ENCODE assay signal across 27 cellular contexts in genomic region chr4:53716471-53717063, GRCh38.
A peak's percentile ranks its signal among the peaks of the same experiment; 100 is the strongest.
DNase-seq lines count a peak whose midpoint lies in the region; ATAC-seq, FAIRE-seq and TF ChIP-seq lines count a peak whose summit lies in the region.
"Had no signal": no experiment of that assay in that cellular context is flagged by ENCODE, and none has a peak within 500 bp of the region (broad histone marks: within the 10 kb centered on the region; RNA-seq: fewer than 3 reads in every experiment).

No MANE protein-coding gene starts in this region.

- TF ChIP-seq RAD21 in IMR-90 (IDR thresholded peaks at IDR 0.05; ENCODE audit: low read length), result no peak

- peak overlapping the region; percentile 70 for H2AK5ac ChIP-seq in IMR-90 (ENCODE audit: low read depth, low read length)

- peak overlapping the region; percentile 62 for H2BK120ac ChIP-seq in IMR-90 (ENCODE audit: low read depth, low read length)

- ATAC-seq in IMR-90 (ENCODE audit: low read depth), result peak; percentile 16
- no peak for ATAC-seq in pancreas
- ATAC-seq: activated naive CD8-positive, alpha-beta T cell treated with anti-CD3 and anti-CD28 coated beads, Interleukin-2, amount 50 U/mL, for 24 hours; activated T-cell treated with anti-CD3 and anti-CD28 coated beads, Interleukin-2, amount 50 U/mL, for 4 hours; GM23338 had no signal

- H2AFZ ChIP-seq in IMR-90 (replicated peaks; ENCODE audit: low read length, poor library complexity), result no peak overlapping the region
- H2AFZ ChIP-seq in neural progenitor cell (replicated peaks), result no peak overlapping the region
- H2AFZ ChIP-seq: GM23338, parathyroid adenoma had no signal

- DNase-seq in IMR-90 (no peak), coronary artery (ENCODE audit: low spot score) (no peak), tibial artery (no peak), pancreas (no peak), hepatic stellate cell (ENCODE audit: low spot score) (no peak), neural progenitor cell (ENCODE audit: low spot score) (no peak), DMS53 (lab: John Stamatoyannopoulos, UW) (no peak)
- DNase-seq: activated CD4-positive, alpha-beta T cell treated with anti-CD3 and anti-CD28 coated beads, Interleukin-2, amount 10 ng/mL, durations not matched to agents 24 days and 14 days; activated naive CD8-positive, alpha-beta T cell treated with anti-CD3 and anti-CD28 coated beads, Interleukin-2, amount 50 U/mL, for 24 hours; activated T-cell treated with anti-CD3 and anti-CD28 coated beads, Interleukin-2, amount 50 U/mL, for 4 hours; CD4-positive, alpha-beta T cell; effector memory CD4-positive, alpha-beta T cell; gastrocnemius medialis; NCI-H187; NCI-H69; Peyer's patch; SIG-M5; stimulated activated CD4-positive, alpha-beta T cell treated with anti-CD3 and anti-CD28 coated beads, Interleukin-4, amount 100 ng/mL, for 4 hours; T-helper 9 cell had no signal

- POLR2A ChIA-PET in IMR-90 (lab: Charles Lee; ENCODE audit: unreplicated experiment), result interaction anchor here (0.6 kb wide), 1 partner anchor 61 kb away, joined by 4 read pairs; no protein-coding TSS in a partner anchor

- no peak for FAIRE-seq in pancreas (lab: Jason Lieb, UNC)
- FAIRE-seq: GM12891 had no signal

- H3K4me1 ChIP-seq in IMR-90 (ENCODE audit: control insufficient read depth, insufficient read depth, low read length) (peaks cover 26% of the 10 kb centered on the region), mucosa of rectum (ENCODE audit: control insufficient read depth in 2 of 2, insufficient read depth in 2 of 2, low read length in 2 of 2) (no peaks in the 10 kb centered on the region), tibial artery (peaks cover 0 to 40% (median 5%) of the 10 kb centered on the region in 4 donors), pancreas (no peaks in the 10 kb centered on the region), neural progenitor cell (no peaks in the 10 kb centered on the region)
- H3K4me1 ChIP-seq: parathyroid adenoma, Peyer's patch, right atrium auricular region had no signal

- in situ Hi-C loops in IMR-90 (cut with MboI; ENCODE audit: low sequenced_read_pairs), result loop anchor here (25.0 kb wide), 1 partner anchor 529 kb away; no protein-coding TSS in a partner anchor

- no peak overlapping the region for H3K4me3 Mint-ChIP-seq in neural progenitor cell
- H3K4me3 Mint-ChIP-seq: activated CD4-positive, alpha-beta T cell treated with anti-CD3 and anti-CD28 coated beads, Interleukin-2, amount 10 ng/mL, durations not matched to agents 24 days and 14 days; activated naive CD8-positive, alpha-beta T cell treated with anti-CD3 and anti-CD28 coated beads, Interleukin-2, amount 50 U/mL, for 24 hours; activated T-cell treated with anti-CD3 and anti-CD28 coated beads, Interleukin-2, amount 50 U/mL, for 4 hours; CD4-positive, alpha-beta T cell; GM23338; nephron; stimulated activated memory B cell treated with anti-CD40 and anti-IgM and Interleukin-4, amounts not matched to agents 10 μg/mL and 1 μg/mL and 100 μg/mL, for 72 hours had no signal

- H4K20me1 ChIP-seq in IMR-90 (ENCODE audit: insufficient read depth, low read length), result no peaks in the 10 kb centered on the region
- no peaks in the 10 kb centered on the region for H4K20me1 ChIP-seq in neural progenitor cell (ENCODE audit: low read depth)

- peak overlapping the region; percentile 83 for H2BK5ac ChIP-seq in IMR-90 (ENCODE audit: low read depth, low read length, poor library complexity, severe bottlenecking)

- no peaks in the 10 kb centered on the region for H3K79me2 ChIP-seq in neural progenitor cell (ENCODE audit: low read depth)
- H3K79me2 ChIP-seq: parathyroid adenoma had no signal

- H3K36me3 ChIP-seq in IMR-90 (ENCODE audit: control insufficient read depth, insufficient read depth, low read length), result no peaks in the 10 kb centered on the region
- H3K36me3 ChIP-seq in mucosa of rectum (ENCODE audit: control insufficient read depth in 2 of 2, insufficient read depth in 2 of 2, low read length in 2 of 2), result no peaks in the 10 kb centered on the region
- H3K36me3 ChIP-seq in tibial artery, result no peaks in the 10 kb centered on the region
- no peaks in the 10 kb centered on the region for H3K36me3 ChIP-seq in pancreas
- no peaks in the 10 kb centered on the region for H3K36me3 ChIP-seq in neural progenitor cell
- H3K36me3 ChIP-seq: gastrocnemius medialis, Peyer's patch, right atrium auricular region had no signal

- no peaks in the 10 kb centered on the region for H3F3A ChIP-seq in neural progenitor cell (ENCODE audit: low read depth)

- no peaks in the 10 kb centered on the region for H3K79me1 ChIP-seq in IMR-90 (ENCODE audit: low read depth in 1 of 2, low read length in 2 of 2)

- H3K27ac ChIP-seq in IMR-90 (ENCODE audit: insufficient read depth, low read length) (peak overlapping the region; percentile 35; the same call in 1 of the 2 replicates), coronary artery (peak overlapping the region; percentile 19 to 72), mucosa of rectum (ENCODE audit: low read depth in 2 of 2, low read length in 2 of 2) (peak overlapping the region; percentile 7 to 14), tibial artery (peak overlapping the region; percentile 42), pancreas (no peak overlapping the region), neural progenitor cell (no peak overlapping the region)
- H3K27ac ChIP-seq: HL-60, parathyroid adenoma had no signal

- H3K4me1 Mint-ChIP-seq in neural progenitor cell, result no peaks in the 10 kb centered on the region
- H3K4me1 Mint-ChIP-seq: activated CD4-positive, alpha-beta T cell treated with anti-CD3 and anti-CD28 coated beads, Interleukin-2, amount 10 ng/mL, durations not matched to agents 24 days and 14 days; activated naive CD8-positive, alpha-beta T cell treated with anti-CD3 and anti-CD28 coated beads, Interleukin-2, amount 50 U/mL, for 24 hours; stimulated activated memory B cell treated with anti-CD40 and anti-IgM and Interleukin-4, amounts not matched to agents 10 μg/mL and 1 μg/mL and 100 μg/mL, for 72 hours had no signal

- H3K4me2 ChIP-seq in IMR-90 (ENCODE audit: low read depth, low read length), result peak overlapping the region; percentile 13; the same call in 1 of the 2 replicates
- H3K4me2 ChIP-seq in neural progenitor cell, result no peak overlapping the region
- H3K4me2 ChIP-seq: GM23338 had no signal

- no peaks in the 10 kb centered on the region for H3K9me3 Mint-ChIP-seq in neural progenitor cell
- H3K9me3 Mint-ChIP-seq: activated CD4-positive, alpha-beta T cell treated with anti-CD3 and anti-CD28 coated beads, Interleukin-2, amount 10 ng/mL, durations not matched to agents 24 days and 14 days; activated naive CD8-positive, alpha-beta T cell treated with anti-CD3 and anti-CD28 coated beads, Interleukin-2, amount 50 U/mL, for 24 hours; activated T-cell treated with anti-CD3 and anti-CD28 coated beads, Interleukin-2, amount 50 U/mL, for 4 hours; CD4-positive, alpha-beta T cell; GM23338; nephron; stimulated activated memory B cell treated with anti-CD40 and anti-IgM and Interleukin-4, amounts not matched to agents 10 μg/mL and 1 μg/mL and 100 μg/mL, for 72 hours had no signal

- H2BK20ac ChIP-seq in IMR-90 (ENCODE audit: low read depth, low read length), result peak overlapping the region; percentile 73

- H4K91ac ChIP-seq in IMR-90 (ENCODE audit: insufficient read depth, low read depth, low read length), result peak overlapping the region; percentile 69

- H3K14ac ChIP-seq in IMR-90 (replicated peaks; ENCODE audit: low read depth, low read length), result peak overlapping the region; percentile 35

- peak overlapping the region; percentile 27 for H3K4ac ChIP-seq in IMR-90 (ENCODE audit: low read depth, low read length)

- 0 out of 2 replicates have a peak overlapping the region, but pooled peaks have one; percentile 44 for H3K56ac ChIP-seq in IMR-90 (ENCODE audit: extremely low read depth, insufficient read depth, low read length)

- peaks cover 9% of the 10 kb centered on the region for H3K9me1 ChIP-seq in IMR-90 (ENCODE audit: insufficient read depth, low read length)

- CTCF ChIA-PET in IMR-90 (lab: Yijun Ruan, JAX), result interaction anchor here (1.4 kb wide), 1 partner anchor 108 kb away, joined by 3 read pairs; no protein-coding TSS in a partner anchor

- no CpG with 5 or more reads among the region's 6 CpGs for WGBS in IMR-90 (ENCODE audit: extremely low coverage in 2 of 2, insufficient read length in 1 of 2), 2 experiments
- 76 to 80% methylated on average over 6 of the region's 6 CpGs for whole genome bisulfite sequencing in pancreas, 2 donors

- peak overlapping the region; percentile 82 for H3K18ac ChIP-seq in IMR-90 (ENCODE audit: low read depth, low read length)

- H3K4me3 ChIP-seq in IMR-90 (ENCODE audit: insufficient read depth, low read depth, low read length), result no peak overlapping the region
- H3K4me3 ChIP-seq in coronary artery, result no peak overlapping the region
- H3K4me3 ChIP-seq in mucosa of rectum (ENCODE audit: low read length in 2 of 2), result no peak overlapping the region
- no peak overlapping the region for H3K4me3 ChIP-seq in tibial artery
- no peak overlapping the region for H3K4me3 ChIP-seq in pancreas
- H3K4me3 ChIP-seq in neural progenitor cell, result no peak overlapping the region
- H3K4me3 ChIP-seq: gastrocnemius medialis, GM23338, Peyer's patch, right atrium auricular region had no signal

- intact Hi-C loops in IMR-90 (cut with micrococcal nuclease) (no loop called here), tibial artery (cut with DNase I; ENCODE audit: low total_unique reads) (no loop called here), pancreas (cut with DNase I) (no loop called here)

- TF ChIP-seq CTCF in IMR-90 (conservative IDR thresholded peaks at IDR 0.05; ENCODE audit: low read depth, low read length) (no peak), coronary artery (IDR thresholded peaks at IDR 0.05) (no peak), tibial artery (IDR thresholded peaks at IDR 0.05) (no peak), pancreas (IDR thresholded peaks at IDR 0.05) (no peak), neural progenitor cell (IDR thresholded peaks at IDR 0.05) (no peak)

- H3K9ac ChIP-seq in IMR-90 (ENCODE audit: low read depth, low read length), result no peak overlapping the region
- no peak overlapping the region for H3K9ac ChIP-seq in mucosa of rectum (ENCODE audit: low read depth in 1 of 2, low read length in 2 of 2)
- H3K9ac ChIP-seq in neural progenitor cell, result no peak overlapping the region
- H3K9ac ChIP-seq: parathyroid adenoma had no signal

- no peaks in the 10 kb centered on the region for H3K36me3 Mint-ChIP-seq in neural progenitor cell
- H3K36me3 Mint-ChIP-seq: stimulated activated memory B cell treated with anti-CD40 and anti-IgM and Interleukin-4, amounts not matched to agents 10 μg/mL and 1 μg/mL and 100 μg/mL, for 72 hours had no signal

- H4K5ac ChIP-seq in IMR-90 (ENCODE audit: low read depth, low read length), result peak overlapping the region; percentile 89

- H3K27me3 ChIP-seq in IMR-90 (ENCODE audit: control insufficient read depth, insufficient read depth, low read length) (no peaks in the 10 kb centered on the region), mucosa of rectum (ENCODE audit: control insufficient read depth in 2 of 2, insufficient read depth in 2 of 2, low read length in 2 of 2) (no peaks in the 10 kb centered on the region), tibial artery (no peaks in the 10 kb centered on the region), pancreas (no peaks in the 10 kb centered on the region), neural progenitor cell (no peaks in the 10 kb centered on the region)
- H3K27me3 ChIP-seq: gastrocnemius medialis, Peyer's patch, right atrium auricular region had no signal

- dilution Hi-C loops in IMR-90 (cut with HindIII; ENCODE audit: low sequenced_read_pairs, unreplicated experiment), result no loop called here

- H3K27ac Mint-ChIP-seq in neural progenitor cell, result no peak overlapping the region
- H3K27ac Mint-ChIP-seq: activated CD4-positive, alpha-beta T cell treated with anti-CD3 and anti-CD28 coated beads, Interleukin-2, amount 10 ng/mL, durations not matched to agents 24 days and 14 days; activated naive CD8-positive, alpha-beta T cell treated with anti-CD3 and anti-CD28 coated beads, Interleukin-2, amount 50 U/mL, for 24 hours; CD4-positive, alpha-beta T cell; GM23338; stimulated activated memory B cell treated with anti-CD40 and anti-IgM and Interleukin-4, amounts not matched to agents 10 μg/mL and 1 μg/mL and 100 μg/mL, for 72 hours had no signal

- H2BK15ac ChIP-seq in IMR-90 (ENCODE audit: low read depth, low read length), result peak overlapping the region; percentile 12; the same call in 2 of the 3 replicates

- no TSS peak for BruUV-seq in IMR-90 (replicated peaks; lab: Mats Ljungman, UMichigan)

- no peak for TF ChIP-seq POLR2A in IMR-90 (IDR thresholded peaks at IDR 0.05; ENCODE audit: low read depth, low read length)

- peak overlapping the region in 1 of 2 experiments; percentile 85; a peak in 3 of 4 replicates for H4K8ac ChIP-seq in IMR-90 (ENCODE audit: low read depth in 2 of 2, low read length in 2 of 2)

- H3K27me3 Mint-ChIP-seq in neural progenitor cell (ENCODE audit: insufficient read depth, low read depth), result peaks cover 4% of the 10 kb centered on the region
- H3K27me3 Mint-ChIP-seq: activated CD4-positive, alpha-beta T cell treated with anti-CD3 and anti-CD28 coated beads, Interleukin-2, amount 10 ng/mL, durations not matched to agents 24 days and 14 days had no signal

- H3K9me3 ChIP-seq in IMR-90 (ENCODE audit: control insufficient read depth, insufficient read depth, low read length), result no peaks in the 10 kb centered on the region
- H3K9me3 ChIP-seq in mucosa of rectum (ENCODE audit: control insufficient read depth in 2 of 2, low read length in 2 of 2), result no peaks in the 10 kb centered on the region
- no peaks in the 10 kb centered on the region for H3K9me3 ChIP-seq in tibial artery
- no peaks in the 10 kb centered on the region for H3K9me3 ChIP-seq in pancreas
- no peaks in the 10 kb centered on the region for H3K9me3 ChIP-seq in neural progenitor cell (ENCODE audit: low read depth)
- H3K9me3 ChIP-seq: gastrocnemius medialis, Peyer's patch, right atrium auricular region had no signal

- no peak overlapping the region; the same call in 1 of the 2 replicates for H3K23ac ChIP-seq in IMR-90 (ENCODE audit: low read depth, low read length)

- H2AK9ac ChIP-seq in IMR-90 (replicated peaks; ENCODE audit: low read depth, low read length, poor library complexity), result no peak overlapping the region

Comparison
In these comparisons a context has a peak if more than half of its experiments do, and no peak if none do; other contexts are left out.
1. H3K27ac ChIP-seq: peak in IMR-90 (single experiment), coronary artery (2 of 2), mucosa of rectum (2 of 2) and tibial artery (2 of 2); none in pancreas (0 of 4) and neural progenitor cell (single experiment).